In the genomic region with DNA sequence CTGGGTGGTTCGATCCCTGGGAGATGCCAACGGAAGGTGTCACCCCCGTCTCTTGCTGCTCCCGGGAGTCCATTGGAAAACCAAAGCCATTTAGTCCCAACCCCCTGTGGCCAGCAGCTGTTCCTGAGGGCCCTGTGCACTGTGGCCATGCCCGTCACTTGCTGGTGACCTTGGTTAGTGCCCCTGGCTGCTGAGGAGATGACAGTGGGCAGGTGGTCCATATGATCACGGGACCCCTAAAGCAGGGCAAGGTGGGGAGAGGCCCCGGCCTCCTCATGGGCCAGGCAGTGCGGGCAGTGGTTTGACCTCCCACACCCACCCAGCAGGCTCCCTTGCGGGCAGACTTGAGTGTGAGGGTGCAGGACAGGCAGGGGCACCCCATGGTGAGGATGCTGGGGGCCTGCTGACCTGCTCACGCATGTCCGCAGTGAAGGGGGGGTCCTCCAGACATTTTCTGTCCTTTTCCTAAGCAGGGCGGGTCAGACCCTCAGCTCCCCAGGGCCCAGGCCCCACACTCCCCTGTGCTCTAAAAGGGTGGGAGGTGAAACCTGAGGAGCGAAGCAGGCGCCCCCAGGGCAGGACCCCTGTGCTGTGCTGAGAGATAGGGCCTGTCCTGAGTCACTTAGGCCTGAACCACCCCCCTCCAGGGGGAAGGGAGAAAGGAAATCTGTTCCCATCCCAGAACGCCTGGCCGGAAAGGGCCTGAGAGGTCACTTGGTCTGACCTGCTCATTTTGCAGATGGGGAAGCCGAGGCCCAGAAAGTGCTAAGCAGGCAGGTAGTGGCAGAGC, we compare ENCODE assay signal across 15 cellular contexts. TPM values are rescaled to one million over a fixed set of nuclear protein-coding genes. Genes with fewer than 3 reads are reported as not detected.
DNase-seq lines count a peak whose midpoint lies in the region; ATAC-seq and TF ChIP-seq lines count a peak whose summit lies in the region.
"Had no signal": no experiment of that assay in that cellular context is flagged by ENCODE, and none has a peak within 500 bp of the region (broad histone marks: within the 10 kb centered on the region; RNA-seq: fewer than 3 reads in every experiment).

No MANE protein-coding gene starts in this region.

- peaks cover 21% of the 10 kb centered on the region for H3K36me3 ChIP-seq in cardiac muscle cell
- H3K36me3 ChIP-seq in right atrium auricular region: no peaks in the 10 kb centered on the region
- H3K36me3 ChIP-seq in neuronal stem cell (replicated peaks in 1 of 2; ENCODE audit: control insufficient read depth in 2 of 2, insufficient read depth in 2 of 2, low read length in 2 of 2): peaks cover 14 to 54% of the 10 kb centered on the region in 2 donors
- peaks cover 0 to 4% of the 10 kb centered on the region in 2 donors for H3K36me3 ChIP-seq in vagina
- H3K36me3 ChIP-seq: ovary had no signal

- H3K4me3 Mint-ChIP-seq in endothelial cell (ENCODE audit: unreplicated experiment): no peak overlapping the region
- H3K4me3 Mint-ChIP-seq in activated CD4-positive, alpha-beta T cell treated with anti-CD3 and anti-CD28 coated beads for 36 hours: no peak overlapping the region
- H3K4me3 Mint-ChIP-seq: activated CD4-positive, alpha-beta T cell treated with anti-CD3 and anti-CD28 coated beads, Interleukin-2, amount 10 ng/mL, durations not matched to agents 24 days and 14 days had no signal

- H3K27me3 ChIP-seq in cardiac muscle cell (no peaks in the 10 kb centered on the region), right atrium auricular region (no peaks in the 10 kb centered on the region), neuronal stem cell (ENCODE audit: control insufficient read depth in 3 of 3, insufficient read depth in 3 of 3, low read depth in 1 of 3, low read length in 3 of 3) (no peaks in the 10 kb centered on the region), vagina (no peaks in the 10 kb centered on the region)
- H3K27me3 ChIP-seq: ovary had no signal

- peaks cover 50% of the 10 kb centered on the region for H3K4me1 Mint-ChIP-seq in endothelial cell (ENCODE audit: unreplicated experiment)
- peaks cover 38% of the 10 kb centered on the region for H3K4me1 Mint-ChIP-seq in activated CD4-positive, alpha-beta T cell treated with anti-CD3 and anti-CD28 coated beads for 36 hours

- H2AK5ac ChIP-seq in neuronal stem cell (ENCODE audit: low read depth, low read length): peak overlapping the region; percentile 57

- no CpG with 5 or more reads among the region's 17 CpGs for WGBS in neuronal stem cell (ENCODE audit: extremely low coverage in 2 of 2, insufficient read length in 2 of 2, insufficient replicate concordance in 1 of 2), 2 donors

- no peak overlapping the region for H2BK120ac ChIP-seq in neuronal stem cell (ENCODE audit: low read depth, low read length)

- peak overlapping the region; percentile 13 for H3K27ac Mint-ChIP-seq in endothelial cell (ENCODE audit: unreplicated experiment)
- no peak overlapping the region for H3K27ac Mint-ChIP-seq in activated CD4-positive, alpha-beta T cell treated with anti-CD3 and anti-CD28 coated beads for 36 hours
- H3K27ac Mint-ChIP-seq: activated CD4-positive, alpha-beta T cell treated with anti-CD3 and anti-CD28 coated beads, Interleukin-2, amount 10 ng/mL, durations not matched to agents 24 days and 14 days had no signal

- H4K91ac ChIP-seq in neuronal stem cell (ENCODE audit: low read depth, low read length, poor library complexity): peak overlapping the region; percentile 32

- CTCF ChIA-PET in activated CD4-positive, alpha-beta T cell treated with anti-CD3 and anti-CD28 coated beads for 36 hours (lab: Charles Lee): interaction anchor here (0.6 to 1.4 kb wide), 4 partner anchors 19 to 125 kb away, joined by 3 to 8 read pairs (median 4); no protein-coding TSS in a partner anchor

- POLR2A ChIA-PET in activated CD4-positive, alpha-beta T cell treated with anti-CD3 and anti-CD28 coated beads for 36 hours (lab: Charles Lee): interaction anchor here (0.6 kb wide), 1 partner anchor 95 kb away, joined by 4 read pairs; no protein-coding TSS in a partner anchor

- peaks cover 11% of the 10 kb centered on the region for H3K36me3 Mint-ChIP-seq in endothelial cell (ENCODE audit: low read depth, unreplicated experiment)
- no peaks in the 10 kb centered on the region for H3K36me3 Mint-ChIP-seq in activated CD4-positive, alpha-beta T cell treated with anti-CD3 and anti-CD28 coated beads for 36 hours (ENCODE audit: low read depth)

- TF ChIP-seq CTCF in cardiac muscle cell (IDR thresholded peaks at IDR 0.05; ENCODE audit: low read depth, low read length) (no peak), right atrium auricular region (IDR thresholded peaks at IDR 0.05) (no peak), endothelial cell (IDR thresholded peaks at IDR 0.05; ENCODE audit: unreplicated experiment) (no peak), vagina (IDR thresholded peaks at IDR 0.05) (no peak)

- no peaks in the 10 kb centered on the region for H3K9me3 Mint-ChIP-seq in endothelial cell (ENCODE audit: unreplicated experiment)
- H3K9me3 Mint-ChIP-seq in activated CD4-positive, alpha-beta T cell treated with anti-CD3 and anti-CD28 coated beads for 36 hours (ENCODE audit: low read depth): no peaks in the 10 kb centered on the region
- H3K9me3 Mint-ChIP-seq: activated CD4-positive, alpha-beta T cell treated with anti-CD3 and anti-CD28 coated beads, Interleukin-2, amount 10 ng/mL, durations not matched to agents 24 days and 14 days had no signal

- H3K23ac ChIP-seq in neuronal stem cell (ENCODE audit: low read depth, low read length, poor library complexity): peak overlapping the region; percentile 30

- H3K27me3 Mint-ChIP-seq in endothelial cell (ENCODE audit: unreplicated experiment): peaks cover 15% of the 10 kb centered on the region
- H3K27me3 Mint-ChIP-seq in activated CD4-positive, alpha-beta T cell treated with anti-CD3 and anti-CD28 coated beads for 36 hours: no peaks in the 10 kb centered on the region

- peak overlapping the region; percentile 92 for H3K27ac ChIP-seq in cardiac muscle cell
- no peak overlapping the region for H3K27ac ChIP-seq in right atrium auricular region
- H3K27ac ChIP-seq in neuronal stem cell (replicated peaks; ENCODE audit: low read length): no peak overlapping the region
- peak overlapping the region; percentile 7 for H3K27ac ChIP-seq in vagina
- H3K27ac ChIP-seq: ovary had no signal

- no peak for TF ChIP-seq POLR2A in vagina (IDR thresholded peaks at IDR 0.05)

- peaks cover 16% of the 10 kb centered on the region for H3K79me1 ChIP-seq in neuronal stem cell (ENCODE audit: low read depth, low read length)

- ATAC-seq in activated CD4-positive, alpha-beta T cell treated with anti-CD3 and anti-CD28 coated beads for 36 hours: no peak
- no peak for ATAC-seq in HG03442 (IDR thresholded peaks at IDR 0.05; ENCODE audit: unreplicated experiment)

- no peak overlapping the region for H3K4ac ChIP-seq in neuronal stem cell (ENCODE audit: low read length)

- no peak overlapping the region for H4K8ac ChIP-seq in neuronal stem cell (ENCODE audit: low read depth, low read length)

- H3K14ac ChIP-seq in neuronal stem cell (ENCODE audit: low read length): peak overlapping the region; percentile 67

- peak overlapping the region; percentile 84 for H3K18ac ChIP-seq in neuronal stem cell (ENCODE audit: low read length)

- H3K9ac ChIP-seq in neuronal stem cell (ENCODE audit: low read depth, low read length, poor library complexity): peak overlapping the region; percentile 64

- H3K9me3 ChIP-seq in cardiac muscle cell (ENCODE audit: low read depth) (no peaks in the 10 kb centered on the region), right atrium auricular region (no peaks in the 10 kb centered on the region), neuronal stem cell (replicated peaks in 1 of 2; ENCODE audit: control insufficient read depth in 2 of 2, insufficient read depth in 1 of 2, low read depth in 1 of 2, low read length in 2 of 2) (no peaks in the 10 kb centered on the region), vagina (no peaks in the 10 kb centered on the region)
- H3K9me3 ChIP-seq: ovary had no signal

- H3K4me1 ChIP-seq in cardiac muscle cell (ENCODE audit: low read depth): peaks cover 59% of the 10 kb centered on the region
- peaks cover 0 to 31% of the 10 kb centered on the region in 2 donors for H3K4me1 ChIP-seq in right atrium auricular region
- H3K4me1 ChIP-seq in neuronal stem cell (ENCODE audit: control insufficient read depth in 2 of 2, insufficient read depth in 1 of 2, low read depth in 1 of 2, low read length in 2 of 2): peaks cover 47 to 50% of the 10 kb centered on the region in 2 donors
- H3K4me1 ChIP-seq in vagina: peaks cover 50% of the 10 kb centered on the region

- no peak overlapping the region for H2AFZ ChIP-seq in neuronal stem cell (ENCODE audit: low read length)

- H2BK12ac ChIP-seq in neuronal stem cell (ENCODE audit: low read length): peak overlapping the region; percentile 34

- intact Hi-C loops in vagina (cut with DNase I): no loop called here
- intact Hi-C loops in activated CD4-positive, alpha-beta T cell treated with anti-CD3 and anti-CD28 coated beads for 36 hours (cut with DNase I, micrococcal nuclease): no loop called here

- H3K4me3 ChIP-seq in cardiac muscle cell (no peak overlapping the region), right atrium auricular region (no peak overlapping the region), neuronal stem cell (ENCODE audit: low read length in 2 of 2) (peak overlapping the region in 1 of 2 donors; percentile 32), vagina (no peak overlapping the region)
- H3K4me3 ChIP-seq: ovary had no signal

- no peak overlapping the region for H2BK15ac ChIP-seq in neuronal stem cell (ENCODE audit: low read length)

- peak overlapping the region; percentile 27 for H2BK5ac ChIP-seq in neuronal stem cell (ENCODE audit: low read length)

- no peak for DNase-seq in cardiac muscle cell (ENCODE audit: low read depth in 1 of 2, low spot score in 1 of 2)
- DNase-seq in right atrium auricular region (ENCODE audit: low spot score): no peak
- no peak for DNase-seq in endothelial cell (ENCODE audit: low spot score)
- DNase-seq in neuronal stem cell (ENCODE audit: low spot score): no peak
- DNase-seq in vagina (ENCODE audit: extremely low spot score in 2 of 2): peak in 1 of 2 donors; percentile 88
- DNase-seq in hypothalamus (lab: John Stamatoyannopoulos, UW): no peak
- no peak for DNase-seq in activated CD4-positive, alpha-beta T cell treated with anti-CD3 and anti-CD28 coated beads for 36 hours
- DNase-seq: activated CD4-positive, alpha-beta T cell treated with anti-CD3 and anti-CD28 coated beads, Interleukin-2, amount 10 ng/mL, durations not matched to agents 24 days and 14 days; cerebellar nuclear complex; DND-41; NCI-H774; ovary; stimulated activated CD4-positive, alpha-beta T cell treated with anti-CD3 and anti-CD28 coated beads, Interleukin-4, amount 100 ng/mL, for 24 hours had no signal

- H3K4me2 ChIP-seq in neuronal stem cell (ENCODE audit: insufficient read depth, low read length, poor library complexity, severe bottlenecking): peak overlapping the region; percentile 21

RNA-seq across cellular contexts. Expression of a gene that starts 6.8 kb away (rescaled TPM):
- total RNA-seq in cardiac muscle cell: 389 and 411 TPM in 2 replicates
- polyA plus RNA-seq in cardiac muscle cell: 484 and 536 TPM in 2 replicates
- total RNA-seq in right atrium auricular region: 10 to 100 TPM; 35.8 to 38.3 TPM
- total RNA-seq in endothelial cell (ENCODE audit: unreplicated experiment): 279 TPM
- polyA plus RNA-seq in neuronal stem cell (2013, experiment 1 of 2): 167 TPM
- 168 TPM for polyA plus RNA-seq in neuronal stem cell (2013, experiment 2 of 2)
- 86.2 TPM for total RNA-seq in vagina
- 10 to 100 TPM; 29.6 to 32.9 TPM for total RNA-seq in activated CD4-positive, alpha-beta T cell treated with anti-CD3 and anti-CD28 coated beads for 36 hours

RNA-seq across cellular contexts. Expression of a gene that starts 53.5 kb away (rescaled TPM):
- not detected in 2 replicates for total RNA-seq in cardiac muscle cell
- not detected in 2 replicates for polyA plus RNA-seq in cardiac muscle cell
- not detected for total RNA-seq in right atrium auricular region
- total RNA-seq in endothelial cell (ENCODE audit: unreplicated experiment): 0.28 TPM
- polyA plus RNA-seq in neuronal stem cell (2013, experiment 1 of 2): not detected
- not detected for polyA plus RNA-seq in neuronal stem cell (2013, experiment 2 of 2)
- total RNA-seq in vagina: 2.7 TPM
- 1 to 10 TPM; 3.6 to 4.0 TPM for total RNA-seq in activated CD4-positive, alpha-beta T cell treated with anti-CD3 and anti-CD28 coated beads for 36 hours
- polyA plus RNA-seq: AG04450 had no signal

Comparison
In these comparisons a context has a peak if more than half of its experiments do, and no peak if none do; other contexts are left out.
1. H3K27ac ChIP-seq: peak in cardiac muscle cell (single experiment) and vagina (single experiment); none in right atrium auricular region (0 of 2) and neuronal stem cell (single experiment).